In genomic region chr3:193883551-193883950, GRCh38 we compare ENCODE assay signal across 18 cellular contexts.
A peak's percentile ranks its signal among the peaks of the same experiment; 100 is the strongest.
DNase-seq lines count a peak whose midpoint lies in the region; ATAC-seq and TF ChIP-seq lines count a peak whose summit lies in the region.
"Had no signal": no experiment of that assay in that cellular context is flagged by ENCODE, and none has a peak within 500 bp of the region (broad histone marks: within the 10 kb centered on the region; RNA-seq: fewer than 3 reads in every experiment).

No MANE protein-coding gene starts in this region.

- H3K27me3 Mint-ChIP-seq in Calu3 (ENCODE audit: unreplicated experiment): no peaks in the 10 kb centered on the region
- H3K27me3 Mint-ChIP-seq in effector memory CD8-positive, alpha-beta T cell: peaks cover 0 to 38% of the 10 kb centered on the region in 2 donors

- no peak overlapping the region for H3K4me3 ChIP-seq in dorsolateral prefrontal cortex
- H3K4me3 ChIP-seq: left ventricle myocardium inferior, stomach had no signal

- H3K36me3 Mint-ChIP-seq in Calu3 (ENCODE audit: insufficient read depth, unreplicated experiment): peaks cover 12% of the 10 kb centered on the region
- H3K36me3 Mint-ChIP-seq in effector memory CD8-positive, alpha-beta T cell (ENCODE audit: insufficient read depth): no peaks in the 10 kb centered on the region
- H3K36me3 Mint-ChIP-seq: activated naive CD4-positive, alpha-beta T cell treated with anti-CD3 and anti-CD28 coated beads, Interleukin-2, amount 10 ng/mL, durations not matched to agents 7 days and 5 days had no signal

- peaks cover 0 to 2% (median 0%) of the 10 kb centered on the region in 45 donors for H3K27me3 ChIP-seq in dorsolateral prefrontal cortex
- H3K27me3 ChIP-seq: stomach had no signal

- no peak overlapping the region for H3K4me3 Mint-ChIP-seq in Calu3 (ENCODE audit: low read depth, unreplicated experiment)
- H3K4me3 Mint-ChIP-seq in effector memory CD8-positive, alpha-beta T cell: no peak overlapping the region
- H3K4me3 Mint-ChIP-seq: activated CD4-positive, alpha-beta T cell treated with anti-CD3 and anti-CD28 coated beads, Interleukin-2, amount 10 ng/mL, durations not matched to agents 7 days and 5 days; activated naive CD4-positive, alpha-beta T cell treated with anti-CD3 and anti-CD28 coated beads, Interleukin-2, amount 10 ng/mL, durations not matched to agents 7 days and 5 days had no signal

- CTCF ChIA-PET in Calu3 (lab: Charles Lee): interaction anchor here (0.6 to 1.3 kb wide), 3 partner anchors 10 to 258 kb away, joined by 3 to 6 read pairs (median 4); no protein-coding TSS in a partner anchor

- peaks cover 75% of the 10 kb centered on the region for H3K4me1 Mint-ChIP-seq in Calu3 (ENCODE audit: low read depth, unreplicated experiment)
- H3K4me1 Mint-ChIP-seq in effector memory CD8-positive, alpha-beta T cell (ENCODE audit: low read depth in 2 of 2): no peaks in the 10 kb centered on the region
- H3K4me1 Mint-ChIP-seq: activated CD4-positive, alpha-beta T cell treated with anti-CD3 and anti-CD28 coated beads, Interleukin-2, amount 10 ng/mL, durations not matched to agents 7 days and 5 days; activated naive CD4-positive, alpha-beta T cell treated with anti-CD3 and anti-CD28 coated beads, Interleukin-2, amount 10 ng/mL, durations not matched to agents 7 days and 5 days had no signal

- ATAC-seq in HG03135 (IDR thresholded peaks at IDR 0.05; ENCODE audit: unreplicated experiment): no peak
- no peak for ATAC-seq in effector memory CD8-positive, alpha-beta T cell (replicated peaks)
- ATAC-seq: right cardiac atrium had no signal

- no TSS peak for BruUV-seq in Calu3 (replicated peaks; lab: Mats Ljungman, UMichigan)

- intact Hi-C loops in Calu3 (cut with micrococcal nuclease; ENCODE audit: unreplicated experiment) (no loop called here), dorsolateral prefrontal cortex (cut with DNase I) (no loop called here)

- no peak for TF ChIP-seq CTCF in Calu3 (IDR thresholded peaks at IDR 0.05; ENCODE audit: unreplicated experiment)
- no peak for TF ChIP-seq CTCF in dorsolateral prefrontal cortex (IDR thresholded peaks at IDR 0.05 in 54 of 56, conservative IDR thresholded peaks at IDR 0.05 in 2 of 56; ENCODE audit: low read depth in 1 of 56, partially characterized antibody in 56 of 56)

- DNase-seq in Calu3: no peak
- peak; percentile 86 for DNase-seq in NCI-H226
- peak; percentile 11 for DNase-seq in dermis blood vessel endothelial cell
- peak; percentile 90 for DNase-seq in kidney tubule cell (ENCODE audit: low spot score)
- no peak for DNase-seq in dorsolateral prefrontal cortex
- DNase-seq in activated CD8-positive, alpha-beta memory T cell treated with anti-CD3 and anti-CD28 coated beads, Interleukin-2, amount 50 U/mL, for 4 hours: no peak
- no peak for DNase-seq in effector memory CD8-positive, alpha-beta T cell
- DNase-seq: activated CD4-positive, alpha-beta T cell treated with anti-CD3 and anti-CD28 coated beads, Interleukin-2, amount 10 ng/mL, durations not matched to agents 7 days and 5 days; activated naive CD4-positive, alpha-beta T cell treated with anti-CD3 and anti-CD28 coated beads, Interleukin-2, amount 10 ng/mL, durations not matched to agents 7 days and 5 days; brain microvascular endothelial cell; foreskin fibroblast; left ventricle myocardium inferior; NCI-H1092; NCI-H69; occipital lobe; right cardiac atrium had no signal

- H3K27ac ChIP-seq in dorsolateral prefrontal cortex: no peak overlapping the region
- H3K27ac ChIP-seq: brain microvascular endothelial cell, left ventricle myocardium inferior had no signal

- peak overlapping the region; percentile 51 for H3K27ac Mint-ChIP-seq in Calu3 (ENCODE audit: unreplicated experiment)
- H3K27ac Mint-ChIP-seq in effector memory CD8-positive, alpha-beta T cell: no peak overlapping the region
- H3K27ac Mint-ChIP-seq: activated CD4-positive, alpha-beta T cell treated with anti-CD3 and anti-CD28 coated beads, Interleukin-2, amount 10 ng/mL, durations not matched to agents 7 days and 5 days; activated naive CD4-positive, alpha-beta T cell treated with anti-CD3 and anti-CD28 coated beads, Interleukin-2, amount 10 ng/mL, durations not matched to agents 7 days and 5 days had no signal

- H3K9me3 Mint-ChIP-seq in Calu3 (ENCODE audit: low read depth, unreplicated experiment): peaks cover 12% of the 10 kb centered on the region
- H3K9me3 Mint-ChIP-seq in effector memory CD8-positive, alpha-beta T cell: no peaks in the 10 kb centered on the region
- H3K9me3 Mint-ChIP-seq: activated CD4-positive, alpha-beta T cell treated with anti-CD3 and anti-CD28 coated beads, Interleukin-2, amount 10 ng/mL, durations not matched to agents 7 days and 5 days; activated naive CD4-positive, alpha-beta T cell treated with anti-CD3 and anti-CD28 coated beads, Interleukin-2, amount 10 ng/mL, durations not matched to agents 7 days and 5 days had no signal

Comparison
In these comparisons a context has a peak if more than half of its experiments do, and no peak if none do; other contexts are left out.
1. DNase-seq: peak in NCI-H226 (single experiment), dermis blood vessel endothelial cell (single experiment) and kidney tubule cell (single experiment); none in Calu3 (single experiment), dorsolateral prefrontal cortex (0 of 10), activated CD8-positive, alpha-beta memory T cell treated with anti-CD3 and anti-CD28 coated beads, Interleukin-2, amount 50 U/mL, for 4 hours (single experiment) and effector memory CD8-positive, alpha-beta T cell (0 of 3).